In genomic region chrX:15854712-15855561, GRCh38 we compare ENCODE assay signal across 8 cellular contexts. TPM values are rescaled to one million over a fixed set of nuclear protein-coding genes. Genes with fewer than 3 reads are reported as not detected.
DNase-seq lines count a peak whose midpoint lies in the region; ATAC-seq and TF ChIP-seq lines count a peak whose summit lies in the region.

TSS of gene AP1S2 (minus strand) at chrX:15854813. CDS start at chrX:15852524, 2,289 bp downstream.

- peak within 1 kb of the TSS; percentile 99 for H2AFZ ChIP-seq in SU-DHL-6 (ENCODE audit: low read depth, low read length, severe bottlenecking)

- peaks cover 11% of the 10 kb centered on the region for H3K36me3 Mint-ChIP-seq in activated naive CD8-positive, alpha-beta T cell treated with anti-CD3 and anti-CD28 coated beads, Interleukin-2, amount 10 ng/mL, durations not matched to agents 7 days and 5 days

- H3K9ac ChIP-seq in SU-DHL-6 (ENCODE audit: low read length): peak within 1 kb of the TSS; percentile 92

- H3K27ac ChIP-seq in SU-DHL-6 (ENCODE audit: low read depth, low read length) (peak within 1 kb of the TSS; percentile 95), ovary (peak within 1 kb of the TSS; percentile 70 to 75), thymus (ENCODE audit: low read depth) (peak within 1 kb of the TSS; percentile 95)

- peaks cover 2% of the 10 kb centered on the region for H3K27me3 Mint-ChIP-seq in activated naive CD8-positive, alpha-beta T cell treated with anti-CD3 and anti-CD28 coated beads, Interleukin-2, amount 10 ng/mL, durations not matched to agents 7 days and 5 days

- POLR2A ChIA-PET in activated naive CD8-positive, alpha-beta T cell treated with anti-CD3 and anti-CD28 coated beads, Interleukin-2, amount 10 ng/mL, durations not matched to agents 7 days and 5 days (lab: Charles Lee): interaction anchor here (0.5 to 2.7 kb wide), 7 partner anchors 42 to 180 kb away, joined by 3 to 12 read pairs (median 5); partner anchors contain the start of genes CA5B and ZRSR2

- H3K4me1 ChIP-seq in ovary (ENCODE audit: insufficient read depth) (peaks cover 2% of the 10 kb centered on the region), thymus (ENCODE audit: control insufficient read depth, insufficient read depth, low read length) (no peaks in the 10 kb centered on the region)

- 0 out of 2 replicates have a peak, but pooled peaks cover 5% of the 10 kb centered on the region for H3K36me3 ChIP-seq in SU-DHL-6 (ENCODE audit: low read length)
- H3K36me3 ChIP-seq in ovary: no peaks in the 10 kb centered on the region
- peaks cover 4% of the 10 kb centered on the region for H3K36me3 ChIP-seq in thymus (ENCODE audit: control insufficient read depth, insufficient read depth)

- DNase-seq in NCI-H1417 (lab: John Stamatoyannopoulos, UW): peak; percentile 94 to 100 (median 99)
- DNase-seq in activated naive CD8-positive, alpha-beta T cell treated with anti-CD3 and anti-CD28 coated beads, Interleukin-2, amount 10 ng/mL, durations not matched to agents 7 days and 5 days: peak; percentile 94
- DNase-seq in head of caudate nucleus: peak; percentile 75 to 99 (median 96)
- DNase-seq in ovary: peak; percentile 91 to 94 (median 93)

- no peaks in the 10 kb centered on the region for H3K9me3 Mint-ChIP-seq in activated naive CD8-positive, alpha-beta T cell treated with anti-CD3 and anti-CD28 coated beads, Interleukin-2, amount 10 ng/mL, durations not matched to agents 7 days and 5 days

- H3K4me3 ChIP-seq in GM12875 (ENCODE audit: low read depth, low read length) (peak within 1 kb of the TSS; percentile 98), SU-DHL-6 (ENCODE audit: insufficient read depth, low read length, poor library complexity, severe bottlenecking) (peak within 1 kb of the TSS; percentile 55), ovary (peak within 1 kb of the TSS; percentile 65), thymus (ENCODE audit: low read length) (peak within 1 kb of the TSS; percentile 72)

- 0 to 1% (median 1%) methylated on average over 56 to 85 of the region's 85 CpGs for WGBS in ovary, 3 donors
- under 1% methylated on average over 81 of the region's 85 CpGs for WGBS in thymus

- TF ChIP-seq CTCF in GM12875 (IDR thresholded peaks at IDR 0.05; ENCODE audit: borderline replicate concordance, insufficient read depth, low read depth, low read length) (no peak), SU-DHL-6 (IDR thresholded peaks at IDR 0.05; ENCODE audit: insufficient read depth, low read length, poor library complexity, severe bottlenecking) (no peak), ovary (IDR thresholded peaks at IDR 0.05) (no peak)

- H3K79me2 ChIP-seq in SU-DHL-6 (ENCODE audit: insufficient read depth, low read length): peaks cover 30% of the 10 kb centered on the region

- H3K27me3 ChIP-seq in SU-DHL-6 (ENCODE audit: low read length) (no peaks in the 10 kb centered on the region), ovary (no peaks in the 10 kb centered on the region), thymus (ENCODE audit: control insufficient read depth, insufficient read depth) (no peaks in the 10 kb centered on the region)

- TF ChIP-seq POLR2A in ovary (IDR thresholded peaks at IDR 0.05): peak; percentile 31

- no peak for TF ChIP-seq EP300 in ovary (IDR thresholded peaks at IDR 0.05)

- peak; percentile 92 for ATAC-seq in HG02763 (IDR thresholded peaks at IDR 0.05; ENCODE audit: unreplicated experiment)
- peak; percentile 95 for ATAC-seq in activated naive CD8-positive, alpha-beta T cell treated with anti-CD3 and anti-CD28 coated beads, Interleukin-2, amount 10 ng/mL, durations not matched to agents 7 days and 5 days (ENCODE audit: low read depth)

- H3K4me1 Mint-ChIP-seq in activated naive CD8-positive, alpha-beta T cell treated with anti-CD3 and anti-CD28 coated beads, Interleukin-2, amount 10 ng/mL, durations not matched to agents 7 days and 5 days: peaks cover 17% of the 10 kb centered on the region

- no peaks in the 10 kb centered on the region for H4K20me1 ChIP-seq in SU-DHL-6 (ENCODE audit: low read depth, low read length)

- intact Hi-C loops in head of caudate nucleus (cut with DNase I) (loop anchor here (5.0 to 10.0 kb wide), 2 partner anchors 60 to 178 kb away; partner anchors contain the start of gene ZRSR2), ovary (cut with DNase I) (loop anchor here in 1 of 4 donors (5.0 kb wide), 1 partner anchor 178 kb away; no protein-coding TSS in a partner anchor)

- no peaks in the 10 kb centered on the region for H3K9me2 ChIP-seq in SU-DHL-6 (replicated peaks; ENCODE audit: insufficient read depth, low read length)

- H3K9me3 ChIP-seq in SU-DHL-6 (ENCODE audit: insufficient read depth, low read length) (no peaks in the 10 kb centered on the region), ovary (no peaks in the 10 kb centered on the region), thymus (ENCODE audit: control insufficient read depth) (no peaks in the 10 kb centered on the region)

- peak within 1 kb of the TSS; percentile 87 for H3K4me3 Mint-ChIP-seq in activated naive CD8-positive, alpha-beta T cell treated with anti-CD3 and anti-CD28 coated beads, Interleukin-2, amount 10 ng/mL, durations not matched to agents 7 days and 5 days

- peak within 1 kb of the TSS; percentile 98 for H3K4me2 ChIP-seq in SU-DHL-6 (ENCODE audit: low read depth, low read length, poor library complexity, severe bottlenecking)

- peaks cover 15% of the 10 kb centered on the region for H3F3A ChIP-seq in SU-DHL-6 (ENCODE audit: insufficient read depth)

- H3K27ac Mint-ChIP-seq in activated naive CD8-positive, alpha-beta T cell treated with anti-CD3 and anti-CD28 coated beads, Interleukin-2, amount 10 ng/mL, durations not matched to agents 7 days and 5 days: peak within 1 kb of the TSS; percentile 93

RNA-seq across cellular contexts. Expression of gene AP1S2, which starts in this region (rescaled TPM):
- total RNA-seq in activated naive CD8-positive, alpha-beta T cell treated with anti-CD3 and anti-CD28 coated beads, Interleukin-2, amount 10 ng/mL, durations not matched to agents 7 days and 5 days: 10 to 100 TPM; 28.8 to 31.5 TPM
- total RNA-seq in ovary: 10 to 100 TPM; 13.0 to 25.1 (median 16.6) TPM
- polyA plus RNA-seq in ovary: 10 to 100 TPM; 15.5 to 33.1 TPM
- 38.7 TPM for polyA plus RNA-seq in thymus

Comparison
In these comparisons a context has a peak if more than half of its experiments do, and no peak if none do; other contexts are left out.
1. Peak in every context shown above with its lines: DNase-seq, ATAC-seq, H3K4me3 ChIP-seq and H3K27ac ChIP-seq.